Comparison of ENCODE assay signal across 1 cellular context in genomic region chr15:37053070-37053653, GRCh38.
TF ChIP-seq lines count a peak whose summit lies in the region.

No MANE protein-coding gene starts in this region.

TF ChIP-seq in HepG2, 621 proteins besides CTCF, POLR2A, EP300 and RAD21 (continued from another document):
- TF ChIP-seq TIGD3 (CRISPR knock-in tag; IDR thresholded peaks at IDR 0.05; ENCODE audit: borderline replicate concordance) = no peak
- no peak for TF ChIP-seq ZNF879 (CRISPR knock-in tag; IDR thresholded peaks at IDR 0.05)
- no peak for TF ChIP-seq SMC3 (IDR thresholded peaks at IDR 0.05; ENCODE audit: low read length)
- no peak for TF ChIP-seq FLYWCH1 (CRISPR knock-in tag; IDR thresholded peaks at IDR 0.05)
- TF ChIP-seq ZNF12 (CRISPR knock-in tag; IDR thresholded peaks at IDR 0.05) = no peak
- TF ChIP-seq MAFF (IDR thresholded peaks at IDR 0.05; ENCODE audit: low read depth, low read length) = peak; percentile 99
- no peak for TF ChIP-seq ZNF512 (CRISPR knock-in tag; IDR thresholded peaks at IDR 0.05)
- TF ChIP-seq ZNF430 (CRISPR knock-in tag; IDR thresholded peaks at IDR 0.05) = no peak
TF ChIP-seq in HepG2: peak in this region for 2.
